20 cellular contexts compared by ENCODE assay signal in the genomic region with DNA sequence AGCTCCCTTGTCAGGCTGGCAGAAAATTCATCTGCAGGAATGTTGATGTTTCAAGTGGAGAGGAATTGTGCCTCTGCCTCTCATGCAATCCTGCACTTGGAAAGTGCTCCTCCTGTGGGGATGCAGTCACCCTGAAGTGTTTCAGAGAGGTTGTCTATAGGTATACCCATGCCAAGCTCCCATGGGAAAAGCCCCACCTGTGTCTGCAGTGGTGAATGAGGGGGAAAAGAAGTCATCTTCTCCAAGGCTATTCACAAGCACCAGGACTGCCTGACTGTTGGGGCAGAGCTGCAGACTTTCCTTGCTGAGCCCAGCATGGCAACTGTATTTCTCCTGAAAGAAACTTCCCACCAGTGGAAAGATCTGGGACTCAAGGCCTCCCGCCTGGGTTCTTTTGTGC. TPM values are rescaled to one million over a fixed set of nuclear protein-coding genes. Genes with fewer than 3 reads are reported as not detected.
"Had no signal": no experiment of that assay in that cellular context is flagged by ENCODE, and none has a peak within 500 bp of the region (broad histone marks: within the 10 kb centered on the region; RNA-seq: fewer than 3 reads in every experiment).

No MANE protein-coding gene starts in this region.

- H3K36me3 ChIP-seq: gastrocnemius medialis, right atrium auricular region, sigmoid colon, upper lobe of left lung, vagina had no signal

- H3K27me3 ChIP-seq: esophagus muscularis mucosa, gastrocnemius medialis, heart right ventricle, right atrium auricular region, sigmoid colon, upper lobe of left lung, vagina had no signal

- H3K27ac ChIP-seq: esophagus muscularis mucosa, gastrocnemius medialis, heart right ventricle, right atrium auricular region, sigmoid colon, upper lobe of left lung, vagina had no signal

- H3K4me3 ChIP-seq: esophagus muscularis mucosa, gastrocnemius medialis, heart right ventricle, right atrium auricular region, sigmoid colon, skin epidermis, upper lobe of left lung, vagina had no signal

- DNase-seq: effector memory CD4-positive, alpha-beta T cell; gastrocnemius medialis; heart right ventricle; hypothalamus; mesendoderm; natural killer cell; sigmoid colon; stimulated activated CD4-positive, alpha-beta T cell treated with anti-CD3 and anti-CD28 coated beads, Interleukin-2, amount 100 ng/mL, for 24 hours; stimulated activated CD4-positive, alpha-beta T cell treated with anti-CD3 and anti-CD28 coated beads, Interleukin-4, amount 100 ng/mL, for 4 hours; stimulated activated naive B cell treated with anti-CD40 and anti-IgM and Interleukin-4, amounts not matched to agents 10 μg/mL and 1 μg/mL and 100 μg/mL, for 72 hours; stimulated activated naive CD8-positive, alpha-beta T cell treated with anti-CD3 and anti-CD28 coated beads, Interleukin-15, amount 100 ng/mL, for 72 hours had no signal

- H3K9me3 ChIP-seq: esophagus muscularis mucosa, gastrocnemius medialis, heart right ventricle, right atrium auricular region, sigmoid colon, upper lobe of left lung, vagina had no signal

- H3K4me1 ChIP-seq: sigmoid colon had no signal

RNA-seq across cellular contexts. Expression of gene GPR22, which starts 35.5 kb away (rescaled TPM):
- total RNA-seq: gastrocnemius medialis, liver, lung microvascular endothelial cell, natural killer cell, osteocyte, posterior vena cava, upper lobe of left lung had no signal
